In genomic region chr19:17321655-17322489, GRCh38 we compare ENCODE assay signal across 18 cellular contexts. TPM values are rescaled to one million over a fixed set of nuclear protein-coding genes. Genes with fewer than 3 reads are reported as not detected.
DNase-seq lines count a peak whose midpoint lies in the region; ATAC-seq, FAIRE-seq and TF ChIP-seq lines count a peak whose summit lies in the region.
"Had no signal": no experiment of that assay in that cellular context is flagged by ENCODE, and none has a peak within 500 bp of the region (broad histone marks: within the 10 kb centered on the region; RNA-seq: fewer than 3 reads in every experiment).

No MANE protein-coding gene starts in this region.

- no peak for TF ChIP-seq CTCF in D721Med (IDR thresholded peaks at IDR 0.05; ENCODE audit: insufficient read depth, missing control alignments)
- no peak for TF ChIP-seq CTCF in HFFc6 (IDR thresholded peaks at IDR 0.05)
- no peak for TF ChIP-seq CTCF in chondrocyte (IDR thresholded peaks at IDR 0.05)
- TF ChIP-seq CTCF in omental fat pad (IDR thresholded peaks at IDR 0.05): no peak

- FAIRE-seq in D721Med (lab: Jason Lieb, UNC): no peak
- FAIRE-seq: frontal cortex had no signal

- H3K9me3 Mint-ChIP-seq in HFFc6 (no peaks in the 10 kb centered on the region), chondrocyte (ENCODE audit: low read depth) (no peaks in the 10 kb centered on the region)

- peaks cover 9% of the 10 kb centered on the region for H3K4me1 Mint-ChIP-seq in HFFc6 (ENCODE audit: low read depth)
- H3K4me1 Mint-ChIP-seq in chondrocyte (ENCODE audit: low read depth): peaks cover 10% of the 10 kb centered on the region

- peaks cover 2% of the 10 kb centered on the region; the same call in 1 of the 2 replicates for H3K27me3 Mint-ChIP-seq in HFFc6 (ENCODE audit: insufficient read depth)
- H3K27me3 Mint-ChIP-seq in chondrocyte (ENCODE audit: low read depth): no peaks in the 10 kb centered on the region
- H3K27me3 Mint-ChIP-seq: activated naive CD8-positive, alpha-beta T cell; progenitor cell of endocrine pancreas had no signal

- peak overlapping the region; percentile 36; the same call in 1 of the 2 replicates for H3K27ac Mint-ChIP-seq in HFFc6
- peak overlapping the region; percentile 10 for H3K27ac Mint-ChIP-seq in chondrocyte (ENCODE audit: unreplicated experiment)
- H3K27ac Mint-ChIP-seq: activated naive CD8-positive, alpha-beta T cell had no signal

- DNase-seq in D721Med (ENCODE audit: insufficient read length, low spot score) (peak; percentile 18), HFFc6 (no peak), chondrocyte (ENCODE audit: low spot score) (no peak), omental fat pad (ENCODE audit: low spot score) (no peak), NCI-H128 (lab: John Stamatoyannopoulos, UW; ENCODE audit: unreplicated experiment) (no peak), SW 1271 (lab: John Stamatoyannopoulos, UW) (no peak)
- DNase-seq: activated CD4-positive, alpha-beta T cell treated with anti-CD3 and anti-CD28 coated beads for 4 hours; cerebellar nuclear complex; EL; left lung; NCI-H146; NCI-H226; SHP77 treated with DMSO at 0.1 percent for 48 hours; tibial artery had no signal

- peaks cover 6% of the 10 kb centered on the region; the same call in 1 of the 2 replicates for H3K36me3 Mint-ChIP-seq in HFFc6 (ENCODE audit: low read depth)
- H3K36me3 Mint-ChIP-seq in chondrocyte (ENCODE audit: low read depth): peaks cover 9% of the 10 kb centered on the region
- H3K36me3 Mint-ChIP-seq: activated naive CD8-positive, alpha-beta T cell had no signal

- ATAC-seq in omental fat pad (ENCODE audit: low FRiP score) (peak; percentile 15), HG02610 (IDR thresholded peaks at IDR 0.05; ENCODE audit: unreplicated experiment) (no peak)
- ATAC-seq: left lung had no signal

- H3K4me3 Mint-ChIP-seq in HFFc6: no peak overlapping the region
- H3K4me3 Mint-ChIP-seq in chondrocyte (ENCODE audit: unreplicated experiment): no peak overlapping the region
- H3K4me3 Mint-ChIP-seq: activated naive CD8-positive, alpha-beta T cell had no signal

RNA-seq across cellular contexts. Expression of gene DDA1, which starts 12.5 kb away (rescaled TPM):
- 10 to 100 TPM; 77.1 to 92.5 (median 83.4) TPM for total RNA-seq in HFFc6 (2021; fragmentation: NEBNext Ultra II Directional; extraction: Animal tissue kit (Norgen Biotek cat#: 25700))
- total RNA-seq in chondrocyte (53.0 to 66.6 TPM (median 63.9 TPM) in 3 replicates), omental fat pad (10 to 100 TPM in 3 of 4 donors, 1 to 10 TPM in 1; 4.6 to 44.4 (median 23.8) TPM)

RNA-seq across cellular contexts. Expression of gene ANO8, which starts 12.8 kb away (rescaled TPM):
- total RNA-seq in HFFc6 (2021; fragmentation: NEBNext Ultra II Directional; extraction: Animal tissue kit (Norgen Biotek cat#: 25700)): 1 to 10 TPM; 4.4 to 6.0 (median 5.0) TPM
- total RNA-seq in chondrocyte: 16.7 to 18.9 TPM (median 16.8 TPM) in 3 replicates
- 1 to 10 TPM; 5.5 to 6.1 (median 5.8) TPM for total RNA-seq in omental fat pad

RNA-seq across cellular contexts. Expression of gene GTPBP3, which starts 15.5 kb away (rescaled TPM):
- 10 to 100 TPM in 5 of 6 experiments, 1 to 10 TPM in 1; 9.2 to 14.7 (median 13.0) TPM for total RNA-seq in HFFc6 (2021; fragmentation: NEBNext Ultra II Directional; extraction: Animal tissue kit (Norgen Biotek cat#: 25700))
- 16.7 to 20.9 TPM (median 20.6 TPM) in 3 replicates for total RNA-seq in chondrocyte
- total RNA-seq in omental fat pad: 10 to 100 TPM in 2 of 4 donors, 1 to 10 TPM in 2; 7.2 to 36.4 (median 12.0) TPM

RNA-seq across cellular contexts. Expression of gene MRPL34, which starts 16.2 kb away (rescaled TPM):
- 10 to 100 TPM; 43.1 to 56.7 (median 50.4) TPM for total RNA-seq in HFFc6 (2021; fragmentation: NEBNext Ultra II Directional; extraction: Animal tissue kit (Norgen Biotek cat#: 25700))
- 56.6 to 68.7 TPM (median 61.7 TPM) in 3 replicates for total RNA-seq in chondrocyte
- total RNA-seq in omental fat pad: 100 to 1,000 TPM in 3 of 4 donors, 10 to 100 TPM in 1; 87.9 to 134 (median 119) TPM

RNA-seq across cellular contexts. Expression of gene ABHD8, which starts 18.6 kb away (rescaled TPM):
- 1 to 10 TPM; 6.7 to 9.9 (median 8.9) TPM for total RNA-seq in HFFc6 (2021; fragmentation: NEBNext Ultra II Directional; extraction: Animal tissue kit (Norgen Biotek cat#: 25700))
- total RNA-seq in chondrocyte (3.5 to 6.6 TPM (median 5.9 TPM) in 3 replicates), omental fat pad (10 to 100 TPM in 2 of 4 donors, 1 to 10 TPM in 2; 6.1 to 13.2 (median 11.1) TPM)
